In the genomic region with DNA sequence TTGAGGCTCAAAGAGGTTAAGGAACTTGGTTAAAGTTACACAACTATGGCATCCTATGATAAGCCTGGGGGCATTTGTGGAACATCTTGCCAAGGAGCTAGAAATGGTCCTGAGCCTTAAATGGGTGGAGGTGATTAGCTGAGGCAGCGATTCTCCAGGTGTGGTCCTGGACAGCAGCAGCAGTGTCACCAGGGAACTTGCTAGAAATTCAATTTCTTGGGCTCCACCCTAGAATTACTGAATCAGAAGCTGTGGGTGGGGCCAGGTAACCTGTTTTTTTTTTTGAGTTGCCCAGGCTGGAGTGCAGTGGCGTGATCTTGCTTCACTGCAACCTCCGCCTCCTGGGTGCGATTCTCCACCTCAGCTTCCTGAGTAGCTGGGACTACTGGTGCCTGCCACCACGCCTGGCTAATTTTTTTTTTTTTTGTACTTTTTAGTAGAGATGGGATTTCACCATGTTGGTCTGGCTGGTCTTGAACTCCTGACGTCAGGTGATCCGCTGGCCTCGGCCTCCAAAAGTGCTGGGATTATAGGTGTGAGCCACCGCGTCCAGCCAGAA, we compare ENCODE assay signal across 14 cellular contexts. TPM values are rescaled to one million over a fixed set of nuclear protein-coding genes. Genes with fewer than 3 reads are reported as not detected.
DNase-seq lines count a peak whose midpoint lies in the region; ATAC-seq and TF ChIP-seq lines count a peak whose summit lies in the region.
"Had no signal": no experiment of that assay in that cellular context is flagged by ENCODE, and none has a peak within 500 bp of the region (broad histone marks: within the 10 kb centered on the region; RNA-seq: fewer than 3 reads in every experiment).

No MANE protein-coding gene starts in this region.

- CTCF ChIA-PET in PC-3 (lab: Charles Lee) = interaction anchor here (0.6 to 1.6 kb wide), 9 partner anchors 10 to 1461 kb away, joined by 3 to 9 read pairs (median 4); no protein-coding TSS in a partner anchor

- no peaks in the 10 kb centered on the region for H3K9me3 ChIP-seq in PC-3 (ENCODE audit: low read length)
- no peaks in the 10 kb centered on the region for H3K9me3 ChIP-seq in vagina
- H3K9me3 ChIP-seq: Peyer's patch, SJSA1 had no signal

- H3K4me2 ChIP-seq in PC-3 (ENCODE audit: low read length) = no peak overlapping the region

- peak overlapping the region; percentile 8 for H3K27ac Mint-ChIP-seq in activated naive CD8-positive, alpha-beta T cell treated with anti-CD3 and anti-CD28 coated beads, Interleukin-2, amount 10 ng/mL, durations not matched to agents 7 days and 5 days
- no peak overlapping the region for H3K27ac Mint-ChIP-seq in activated naive CD8-positive, alpha-beta T cell treated with anti-CD3 and anti-CD28 coated beads, Interleukin-2, amount 50 U/mL, for 24 hours
- peak overlapping the region in 1 of 2 donors; percentile 75 for H3K27ac Mint-ChIP-seq in effector memory CD8-positive, alpha-beta T cell
- H3K27ac Mint-ChIP-seq: HFFc6 had no signal

- H3K4me1 ChIP-seq in PC-3 (ENCODE audit: insufficient read depth, low read length) (no peaks in the 10 kb centered on the region), vagina (no peaks in the 10 kb centered on the region)

- H3K9me2 ChIP-seq in PC-3 (replicated peaks; ENCODE audit: low read length) = no peaks in the 10 kb centered on the region

- peaks cover 27% of the 10 kb centered on the region for H3F3A ChIP-seq in PC-3 (ENCODE audit: low read length, unreplicated experiment)

- POLR2A ChIA-PET in activated naive CD8-positive, alpha-beta T cell treated with anti-CD3 and anti-CD28 coated beads, Interleukin-2, amount 10 ng/mL, durations not matched to agents 7 days and 5 days (lab: Charles Lee) = interaction anchor here (0.9 to 3.1 kb wide), 2 partner anchors 16 to 256 kb away, joined by 4 to 12 read pairs; no protein-coding TSS in a partner anchor
- POLR2A ChIA-PET in PC-3 (lab: Charles Lee; ENCODE audit: unreplicated experiment) = interaction anchor here (0.6 kb wide), 1 partner anchor 116 kb away, joined by 4 read pairs; no protein-coding TSS in a partner anchor

- no peak overlapping the region for H3K9ac ChIP-seq in PC-3 (ENCODE audit: low read length)

- H3K36me3 ChIP-seq in PC-3 (ENCODE audit: low read depth, low read length) = peaks cover 10% of the 10 kb centered on the region
- H3K36me3 ChIP-seq in vagina = peaks cover 0 to 7% of the 10 kb centered on the region in 2 donors

- no peaks in the 10 kb centered on the region for H3K27me3 Mint-ChIP-seq in activated naive CD8-positive, alpha-beta T cell treated with anti-CD3 and anti-CD28 coated beads, Interleukin-2, amount 10 ng/mL, durations not matched to agents 7 days and 5 days
- H3K27me3 Mint-ChIP-seq in activated naive CD8-positive, alpha-beta T cell treated with anti-CD3 and anti-CD28 coated beads, Interleukin-2, amount 50 U/mL, for 24 hours = no peaks in the 10 kb centered on the region
- no peaks in the 10 kb centered on the region for H3K27me3 Mint-ChIP-seq in effector memory CD8-positive, alpha-beta T cell
- H3K27me3 Mint-ChIP-seq: CD4-positive, alpha-beta memory T cell had no signal

- H4K20me1 ChIP-seq in PC-3 (ENCODE audit: low read length) = peaks cover 25% of the 10 kb centered on the region

- no TSS peak for BruUV-seq in PC-3 (replicated peaks; lab: Mats Ljungman, UMichigan)

- no peak for ATAC-seq in activated naive CD8-positive, alpha-beta T cell treated with anti-CD3 and anti-CD28 coated beads, Interleukin-2, amount 10 ng/mL, durations not matched to agents 7 days and 5 days (ENCODE audit: low read depth)
- ATAC-seq in activated naive CD8-positive, alpha-beta T cell treated with anti-CD3 and anti-CD28 coated beads, Interleukin-2, amount 50 U/mL, for 24 hours = no peak
- no peak for ATAC-seq in PC-3
- peak; percentile 35 for ATAC-seq in effector memory CD8-positive, alpha-beta T cell (replicated peaks)

- no peak overlapping the region for H3K4me3 Mint-ChIP-seq in activated naive CD8-positive, alpha-beta T cell treated with anti-CD3 and anti-CD28 coated beads, Interleukin-2, amount 10 ng/mL, durations not matched to agents 7 days and 5 days
- H3K4me3 Mint-ChIP-seq in activated naive CD8-positive, alpha-beta T cell treated with anti-CD3 and anti-CD28 coated beads, Interleukin-2, amount 50 U/mL, for 24 hours = no peak overlapping the region
- H3K4me3 Mint-ChIP-seq in effector memory CD8-positive, alpha-beta T cell = no peak overlapping the region
- H3K4me3 Mint-ChIP-seq: CD4-positive, alpha-beta memory T cell had no signal

- DNase-seq in activated naive CD8-positive, alpha-beta T cell treated with anti-CD3 and anti-CD28 coated beads, Interleukin-2, amount 10 ng/mL, durations not matched to agents 7 days and 5 days = no peak
- no peak for DNase-seq in activated naive CD8-positive, alpha-beta T cell treated with anti-CD3 and anti-CD28 coated beads, Interleukin-2, amount 50 U/mL, for 24 hours
- DNase-seq in PC-3 (peak; percentile 45), vagina (ENCODE audit: extremely low spot score in 2 of 2) (no peak), NCI-H446 treated with DMSO at 0.1 percent for 48 hours (lab: John Stamatoyannopoulos, UW) (no peak), NCI-H510A (lab: John Stamatoyannopoulos, UW) (no peak)
- DNase-seq in effector memory CD8-positive, alpha-beta T cell = no peak
- DNase-seq in activated CD4-positive, alpha-beta T cell treated with anti-CD3 and anti-CD28 coated beads for 4 hours = no peak
- DNase-seq: 8988T had no signal

- H3K4me3 ChIP-seq in PC-3 (ENCODE audit: low read length) = no peak overlapping the region
- H3K4me3 ChIP-seq in vagina = no peak overlapping the region
- H3K4me3 ChIP-seq: GM12878, Peyer's patch, SJSA1 had no signal

- TF ChIP-seq CTCF in PC-3 (conservative IDR thresholded peaks at IDR 0.05; ENCODE audit: low read depth, low read length) (no peak), vagina (IDR thresholded peaks at IDR 0.05) (no peak)

- H3K79me2 ChIP-seq in PC-3 (ENCODE audit: low read length) = peaks cover 2% of the 10 kb centered on the region; the same call in 1 of the 2 replicates

- H3K27ac ChIP-seq in PC-3 (ENCODE audit: low read length) = no peak overlapping the region
- peak overlapping the region; percentile 9 for H3K27ac ChIP-seq in vagina
- H3K27ac ChIP-seq: Peyer's patch, SJSA1 had no signal

- no peaks in the 10 kb centered on the region for H3K9me3 Mint-ChIP-seq in activated naive CD8-positive, alpha-beta T cell treated with anti-CD3 and anti-CD28 coated beads, Interleukin-2, amount 10 ng/mL, durations not matched to agents 7 days and 5 days
- no peaks in the 10 kb centered on the region for H3K9me3 Mint-ChIP-seq in activated naive CD8-positive, alpha-beta T cell treated with anti-CD3 and anti-CD28 coated beads, Interleukin-2, amount 50 U/mL, for 24 hours
- no peaks in the 10 kb centered on the region for H3K9me3 Mint-ChIP-seq in effector memory CD8-positive, alpha-beta T cell
- H3K9me3 Mint-ChIP-seq: CD4-positive, alpha-beta memory T cell; HFFc6 had no signal

- H3K4me1 Mint-ChIP-seq in activated naive CD8-positive, alpha-beta T cell treated with anti-CD3 and anti-CD28 coated beads, Interleukin-2, amount 10 ng/mL, durations not matched to agents 7 days and 5 days = peaks cover 17% of the 10 kb centered on the region
- peaks cover 23% of the 10 kb centered on the region for H3K4me1 Mint-ChIP-seq in activated naive CD8-positive, alpha-beta T cell treated with anti-CD3 and anti-CD28 coated beads, Interleukin-2, amount 50 U/mL, for 24 hours
- peaks cover 9 to 15% of the 10 kb centered on the region in 2 donors for H3K4me1 Mint-ChIP-seq in effector memory CD8-positive, alpha-beta T cell (ENCODE audit: low read depth in 2 of 2)

- peaks cover 8% of the 10 kb centered on the region for H3K36me3 Mint-ChIP-seq in activated naive CD8-positive, alpha-beta T cell treated with anti-CD3 and anti-CD28 coated beads, Interleukin-2, amount 10 ng/mL, durations not matched to agents 7 days and 5 days
- H3K36me3 Mint-ChIP-seq in activated naive CD8-positive, alpha-beta T cell treated with anti-CD3 and anti-CD28 coated beads, Interleukin-2, amount 50 U/mL, for 24 hours (ENCODE audit: low read depth) = peaks cover 8% of the 10 kb centered on the region
- H3K36me3 Mint-ChIP-seq in effector memory CD8-positive, alpha-beta T cell (ENCODE audit: insufficient read depth) = peaks cover 6% of the 10 kb centered on the region

- no peak for TF ChIP-seq POLR2A in vagina (IDR thresholded peaks at IDR 0.05)

- no peak overlapping the region for H2AFZ ChIP-seq in PC-3 (ENCODE audit: low read length)

- intact Hi-C loops in PC-3 (cut with micrococcal nuclease) (loop anchor here (1.0 to 10.0 kb wide), 9 partner anchors 119 to 1398 kb away; a partner anchor contains a TSS), vagina (cut with DNase I) (loop anchor here (10.0 kb wide), 1 partner anchor 1148 kb away; no protein-coding TSS in a partner anchor)

- H3K27me3 ChIP-seq in PC-3 (ENCODE audit: low read length) = no peaks in the 10 kb centered on the region
- no peaks in the 10 kb centered on the region for H3K27me3 ChIP-seq in vagina
- H3K27me3 ChIP-seq: Peyer's patch, SJSA1 had no signal

RNA-seq across cellular contexts. Expression of a gene that starts 13.1 kb away (rescaled TPM):
- 1,000 to 10,000 TPM; 1,523 to 1,613 TPM for total RNA-seq in activated naive CD8-positive, alpha-beta T cell treated with anti-CD3 and anti-CD28 coated beads, Interleukin-2, amount 10 ng/mL, durations not matched to agents 7 days and 5 days
- total RNA-seq in PC-3 (2014; rRNA removed) (7,274 and 9,576 TPM in 2 replicates), vagina (3,291 TPM)

RNA-seq across cellular contexts. Expression of a gene that starts 17.5 kb away (rescaled TPM):
- total RNA-seq in activated naive CD8-positive, alpha-beta T cell treated with anti-CD3 and anti-CD28 coated beads, Interleukin-2, amount 10 ng/mL, durations not matched to agents 7 days and 5 days = 10 to 100 TPM; 18.7 to 20.2 TPM
- 97.0 and 97.2 TPM in 2 replicates for total RNA-seq in PC-3 (2014; rRNA removed)
- total RNA-seq in vagina = 16.9 TPM
